Comparison of ENCODE assay signal across 25 cellular contexts in genomic region chr11:12238420-12238819, GRCh38.
A peak's percentile ranks its signal among the peaks of the same experiment; 100 is the strongest.
DNase-seq lines count a peak whose midpoint lies in the region; ATAC-seq and TF ChIP-seq lines count a peak whose summit lies in the region.
"Had no signal": no experiment of that assay in that cellular context is flagged by ENCODE, and none has a peak within 500 bp of the region (broad histone marks: within the 10 kb centered on the region; RNA-seq: fewer than 3 reads in every experiment).

No MANE protein-coding gene starts in this region.

- WGBS in gastroesophageal sphincter (ENCODE audit: low coverage in 1 of 2), 2 donors = 44 to 51% methylated on average over 2 to 4 of the region's 4 CpGs
- 86 to 93% (median 87%) methylated on average over 4 of the region's 4 CpGs for WGBS in stomach, 5 donors

- no peaks in the 10 kb centered on the region for H3K4me1 ChIP-seq in HEK293 (ENCODE audit: control insufficient read depth, insufficient read depth, low read length)
- peaks cover 9 to 92% (median 31%) of the 10 kb centered on the region in 3 donors for H3K4me1 ChIP-seq in gastroesophageal sphincter
- H3K4me1 ChIP-seq in stomach = peaks cover 47 to 100% (median 85%) of the 10 kb centered on the region in 4 donors

- CTCF ChIA-PET in HEK293 (lab: Yijun Ruan, JAX) = interaction anchor here (0.6 to 8.8 kb wide), 6 partner anchors 11 to 292 kb away, joined by 3 to 79 read pairs (median 11); no protein-coding TSS in a partner anchor

- H3K9me3 ChIP-seq in HEK293 (ENCODE audit: control insufficient read depth, insufficient read depth, low read depth, low read length) (no peaks in the 10 kb centered on the region), gastroesophageal sphincter (no peaks in the 10 kb centered on the region), stomach (no peaks in the 10 kb centered on the region)
- H3K9me3 ChIP-seq: prostate gland, SK-N-SH had no signal

- TF ChIP-seq EP300 in gastroesophageal sphincter (IDR thresholded peaks at IDR 0.05) = no peak
- TF ChIP-seq EP300 in stomach (IDR thresholded peaks at IDR 0.05) = no peak

- no peak for TF ChIP-seq CTCF in AG10803 (conservative IDR thresholded peaks at IDR 0.05; ENCODE audit: low read length)
- no peak for TF ChIP-seq CTCF in HEK293 (tag by site-specific recombination; IDR thresholded peaks at IDR 0.05)
- TF ChIP-seq CTCF in gastroesophageal sphincter (IDR thresholded peaks at IDR 0.05) = no peak
- TF ChIP-seq CTCF in stomach (IDR thresholded peaks at IDR 0.05) = no peak

- H3K27ac ChIP-seq in HEK293 (ENCODE audit: extremely low read depth, low read depth, low read length) (no peak overlapping the region), gastroesophageal sphincter (peak overlapping the region; percentile 82 to 94 (median 90)), stomach (peak overlapping the region in 4 of 5 donors; percentile 79 to 91 (median 82))
- H3K27ac ChIP-seq: prostate gland had no signal

- H3K4me3 ChIP-seq in AG10803 (ENCODE audit: low read length) (no peak overlapping the region), HEK293 (ENCODE audit: low read depth, low read length) (no peak overlapping the region), gastroesophageal sphincter (no peak overlapping the region), stomach (no peak overlapping the region)
- H3K4me3 ChIP-seq: K562, lung, prostate gland had no signal

- intact Hi-C loops in stomach (cut with DNase I; ENCODE audit: low total_unique reads) = no loop called here

- POLR2A ChIA-PET in HEK293 (lab: Yijun Ruan, JAX) = no interaction called here

- DNase-seq in AG10803 (ENCODE audit: low read depth) = peak; percentile 63
- DNase-seq in stomach = no peak
- no peak for DNase-seq in cerebellar nuclear complex (lab: John Stamatoyannopoulos, UW)
- DNase-seq in T1000 (lab: John Stamatoyannopoulos, UW) = no peak
- DNase-seq in activated CD4-positive, alpha-beta T cell treated with anti-CD3 and anti-CD28 coated beads for 1 hour = no peak
- DNase-seq: activated CD4-positive, alpha-beta memory T cell treated with anti-CD3 and anti-CD28 coated beads for 36 hours; activated naive CD4-positive, alpha-beta T cell; activated T-cell treated with anti-CD3 and anti-CD28 coated beads for 4 hours; amygdala; DMS 273 treated with DMSO at 0.1 percent for 48 hours; foreskin melanocyte; hippocampal formation; MM.1S; NCI-H146; NCI-H526 treated with DMSO at 0.1 percent for 48 hours; SK-N-SH; small intestine; stimulated activated CD4-positive, alpha-beta T cell treated with anti-CD3 and anti-CD28 coated beads, Interleukin-2, amount 100 ng/mL, for 48 hours; stimulated activated naive B cell treated with anti-CD40 and anti-IgM and Interleukin-4, amounts not matched to agents 10 μg/mL and 1 μg/mL and 100 μg/mL, for 72 hours had no signal

- TF ChIP-seq POLR2A in gastroesophageal sphincter (IDR thresholded peaks at IDR 0.05) (no peak), stomach (IDR thresholded peaks at IDR 0.05) (no peak)

- H3K36me3 ChIP-seq in HEK293 (ENCODE audit: control insufficient read depth in 2 of 2, insufficient read depth in 1 of 2, low read length in 2 of 2) = peaks cover 0 to 3% of the 10 kb centered on the region in 2 experiments; a peak in 1 of 3 replicates
- peaks cover 0 to 37% of the 10 kb centered on the region in 2 donors for H3K36me3 ChIP-seq in gastroesophageal sphincter
- H3K36me3 ChIP-seq in stomach = peaks cover 8 to 60% (median 29%) of the 10 kb centered on the region in 4 donors
- H3K36me3 ChIP-seq: prostate gland had no signal

- no peaks in the 10 kb centered on the region for H3K27me3 ChIP-seq in gastroesophageal sphincter
- no peaks in the 10 kb centered on the region for H3K27me3 ChIP-seq in stomach

- ATAC-seq in gastroesophageal sphincter = no peak
- ATAC-seq in GM21360 (IDR thresholded peaks at IDR 0.05; ENCODE audit: unreplicated experiment) = no peak
- ATAC-seq: K562; stimulated activated naive B cell treated with anti-CD40 and anti-IgM and Interleukin-4, amounts not matched to agents 10 μg/mL and 1 μg/mL and 100 μg/mL, for 72 hours had no signal

TF ChIP-seq in HEK293, 187 proteins besides CTCF, POLR2A, EP300 and RAD21:
- TF ChIP-seq BCL11B (tag by site-specific recombination; IDR thresholded peaks at IDR 0.05; ENCODE audit: low read depth) (no peak), ZNF529 (tag by site-specific recombination; IDR thresholded peaks at IDR 0.05; ENCODE audit: insufficient replicate concordance) (peak; percentile 74)
